ENCODE assay signal across 27 cellular contexts in the genomic region with DNA sequence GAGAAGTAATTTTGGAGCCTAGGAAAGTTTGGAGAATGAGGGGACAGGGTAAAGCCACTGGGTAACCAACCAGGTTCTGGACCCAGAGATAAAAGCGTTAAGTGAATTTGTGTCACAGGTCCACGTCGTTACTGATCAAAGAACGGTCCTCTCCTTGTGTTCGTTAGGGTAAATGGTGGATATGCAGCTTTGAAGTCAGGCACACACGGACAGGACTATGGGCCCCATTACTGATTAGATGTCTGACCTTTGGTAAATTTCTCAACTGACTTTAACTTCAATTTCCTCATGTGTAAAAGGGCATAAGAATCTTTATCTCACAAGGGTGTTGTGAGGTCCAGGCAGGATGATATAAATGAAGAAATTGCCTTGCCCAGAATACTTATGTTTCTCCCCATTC.
"Had no signal": no experiment of that assay in that cellular context is flagged by ENCODE, and none has a peak within 500 bp of the region (broad histone marks: within the 10 kb centered on the region; RNA-seq: fewer than 3 reads in every experiment).

No MANE protein-coding gene starts in this region.

- H3K4me2 ChIP-seq: smooth muscle cell had no signal

- H3K36me3 ChIP-seq: neutrophil, ovary, right lobe of liver, sigmoid colon, stomach, thoracic aorta, thyroid gland, tibial nerve, upper lobe of left lung, uterus had no signal

- H2AFZ ChIP-seq: parathyroid adenoma had no signal

- H3K27me3 ChIP-seq: ovary, right lobe of liver, thyroid gland, uterus had no signal

- ATAC-seq: natural killer cell treated with Interleukin-12 subunit alpha and Interleukin-12 subunit beta and Interleukin-15 and Interleukin-18, amount 100 ng/mL, for 72 hours; psoas muscle; stimulated activated effector memory CD8-positive, alpha-beta T cell treated with anti-CD3 and anti-CD28 coated beads, Interleukin-12 subunit alpha, Interleukin-12 subunit beta, amount 100 ng/mL, for 72 hours; stimulated activated naive B cell treated with anti-CD40 and anti-IgM and Interleukin-4, amounts not matched to agents 10 μg/mL and 1 μg/mL and 100 μg/mL, for 72 hours had no signal

- H3K27ac Mint-ChIP-seq: naive B cell; natural killer cell treated with Interleukin-12 subunit alpha and Interleukin-12 subunit beta and Interleukin-15 and Interleukin-18, amount 100 ng/mL, for 72 hours; nephron progenitor cell; progenitor cell of endocrine pancreas; stimulated activated effector memory CD8-positive, alpha-beta T cell treated with anti-CD3 and anti-CD28 coated beads, Interleukin-12 subunit alpha, Interleukin-12 subunit beta, amount 100 ng/mL, for 72 hours; stimulated activated naive B cell treated with anti-CD40 and anti-IgM and Interleukin-4, amounts not matched to agents 10 μg/mL and 1 μg/mL and 100 μg/mL, for 72 hours; stimulated activated naive CD8-positive, alpha-beta T cell treated with anti-CD3 and anti-CD28 coated beads, Interleukin-15, Interleukin-2, amounts not matched to agents 100 ng/mL and 50 ng/mL, for 24 hours had no signal

- H3K9me3 ChIP-seq: neutrophil, ovary, psoas muscle, right lobe of liver, sigmoid colon, stomach, thoracic aorta, thyroid gland, tibial nerve, upper lobe of left lung, uterus had no signal

- H3K4me1 ChIP-seq: parathyroid adenoma, psoas muscle, uterus had no signal

- H3K36me3 Mint-ChIP-seq: naive B cell; natural killer cell treated with Interleukin-12 subunit alpha and Interleukin-12 subunit beta and Interleukin-15 and Interleukin-18, amount 100 ng/mL, for 72 hours; stimulated activated effector memory CD8-positive, alpha-beta T cell treated with anti-CD3 and anti-CD28 coated beads, Interleukin-12 subunit alpha, Interleukin-12 subunit beta, amount 100 ng/mL, for 72 hours; stimulated activated naive B cell treated with anti-CD40 and anti-IgM and Interleukin-4, amounts not matched to agents 10 μg/mL and 1 μg/mL and 100 μg/mL, for 72 hours had no signal

- H3K79me2 ChIP-seq: parathyroid adenoma had no signal

- H3K4me3 ChIP-seq: ovary, psoas muscle, right lobe of liver, sigmoid colon, smooth muscle cell, stomach, thyroid gland, tibial nerve, upper lobe of left lung, uterus had no signal

- DNase-seq: naive B cell; nephron progenitor cell; ovary; psoas muscle; right lobe of liver; sigmoid colon; stimulated activated CD4-positive, alpha-beta T cell treated with anti-CD3 and anti-CD28 coated beads, Interleukin-15, amount 100 ng/mL, for 24 hours; stimulated activated CD4-positive, alpha-beta T cell treated with anti-CD3 and anti-CD28 coated beads, Interleukin-2, amount 100 ng/mL, for 24 hours; stimulated activated CD4-positive, alpha-beta T cell treated with anti-CD3 and anti-CD28 coated beads, Interleukin-2, amount 100 ng/mL, for 48 hours; stimulated activated CD4-positive, alpha-beta T cell treated with anti-CD3 and anti-CD28 coated beads, Interleukin-4, amount 100 ng/mL, for 24 hours; stimulated activated naive B cell treated with anti-CD40 and anti-IgM and Interleukin-4, amounts not matched to agents 10 μg/mL and 1 μg/mL and 100 μg/mL, for 72 hours; stimulated activated naive CD4-positive, alpha-beta T cell treated with Interleukin-2 at 50 U/mL for 16 hours; stomach; trophoblast cell; upper lobe of left lung; uterus had no signal

- H3K27ac ChIP-seq: neutrophil, ovary, parathyroid adenoma, psoas muscle, right lobe of liver, sigmoid colon, stomach, thoracic aorta, thyroid gland, tibial nerve, upper lobe of left lung, uterus had no signal

- H3K9me3 Mint-ChIP-seq: natural killer cell treated with Interleukin-12 subunit alpha and Interleukin-12 subunit beta and Interleukin-15 and Interleukin-18, amount 100 ng/mL, for 72 hours; nephron progenitor cell; neural crest cell; stimulated activated effector memory CD8-positive, alpha-beta T cell treated with anti-CD3 and anti-CD28 coated beads, Interleukin-12 subunit alpha, Interleukin-12 subunit beta, amount 100 ng/mL, for 72 hours; stimulated activated naive CD8-positive, alpha-beta T cell treated with anti-CD3 and anti-CD28 coated beads, Interleukin-15, Interleukin-2, amounts not matched to agents 100 ng/mL and 50 ng/mL, for 24 hours had no signal

- H3K4me3 Mint-ChIP-seq: naive B cell; natural killer cell treated with Interleukin-12 subunit alpha and Interleukin-12 subunit beta and Interleukin-15 and Interleukin-18, amount 100 ng/mL, for 72 hours; nephron progenitor cell; neural crest cell; stimulated activated effector memory CD8-positive, alpha-beta T cell treated with anti-CD3 and anti-CD28 coated beads, Interleukin-12 subunit alpha, Interleukin-12 subunit beta, amount 100 ng/mL, for 72 hours; stimulated activated naive B cell treated with anti-CD40 and anti-IgM and Interleukin-4, amounts not matched to agents 10 μg/mL and 1 μg/mL and 100 μg/mL, for 72 hours; stimulated activated naive CD8-positive, alpha-beta T cell treated with anti-CD3 and anti-CD28 coated beads, Interleukin-15, Interleukin-2, amounts not matched to agents 100 ng/mL and 50 ng/mL, for 24 hours had no signal
